ENCODE assay signal across 1 cellular context in the genomic region with DNA sequence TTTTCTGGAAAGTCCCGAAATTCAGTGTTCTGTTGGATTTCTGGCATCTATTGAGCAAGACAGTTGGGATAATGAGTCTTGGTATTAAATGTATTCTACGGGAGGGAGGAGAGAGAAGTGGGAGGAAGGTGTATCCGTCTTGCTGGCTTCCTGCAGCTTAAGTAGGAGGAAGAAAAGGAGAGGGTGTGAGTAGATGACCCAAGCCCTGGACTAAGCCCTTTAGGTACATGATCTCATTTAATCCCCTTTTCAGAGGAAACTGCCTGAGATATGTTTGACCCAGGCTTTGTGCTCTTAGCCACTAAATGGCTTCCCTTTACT.
TF ChIP-seq lines count a peak whose summit lies in the region.

No MANE protein-coding gene starts in this region.

TF ChIP-seq in GM23338, 12 proteins besides CTCF, POLR2A, EP300 and RAD21 (continued from another document):
- TF ChIP-seq, protein P1, sequence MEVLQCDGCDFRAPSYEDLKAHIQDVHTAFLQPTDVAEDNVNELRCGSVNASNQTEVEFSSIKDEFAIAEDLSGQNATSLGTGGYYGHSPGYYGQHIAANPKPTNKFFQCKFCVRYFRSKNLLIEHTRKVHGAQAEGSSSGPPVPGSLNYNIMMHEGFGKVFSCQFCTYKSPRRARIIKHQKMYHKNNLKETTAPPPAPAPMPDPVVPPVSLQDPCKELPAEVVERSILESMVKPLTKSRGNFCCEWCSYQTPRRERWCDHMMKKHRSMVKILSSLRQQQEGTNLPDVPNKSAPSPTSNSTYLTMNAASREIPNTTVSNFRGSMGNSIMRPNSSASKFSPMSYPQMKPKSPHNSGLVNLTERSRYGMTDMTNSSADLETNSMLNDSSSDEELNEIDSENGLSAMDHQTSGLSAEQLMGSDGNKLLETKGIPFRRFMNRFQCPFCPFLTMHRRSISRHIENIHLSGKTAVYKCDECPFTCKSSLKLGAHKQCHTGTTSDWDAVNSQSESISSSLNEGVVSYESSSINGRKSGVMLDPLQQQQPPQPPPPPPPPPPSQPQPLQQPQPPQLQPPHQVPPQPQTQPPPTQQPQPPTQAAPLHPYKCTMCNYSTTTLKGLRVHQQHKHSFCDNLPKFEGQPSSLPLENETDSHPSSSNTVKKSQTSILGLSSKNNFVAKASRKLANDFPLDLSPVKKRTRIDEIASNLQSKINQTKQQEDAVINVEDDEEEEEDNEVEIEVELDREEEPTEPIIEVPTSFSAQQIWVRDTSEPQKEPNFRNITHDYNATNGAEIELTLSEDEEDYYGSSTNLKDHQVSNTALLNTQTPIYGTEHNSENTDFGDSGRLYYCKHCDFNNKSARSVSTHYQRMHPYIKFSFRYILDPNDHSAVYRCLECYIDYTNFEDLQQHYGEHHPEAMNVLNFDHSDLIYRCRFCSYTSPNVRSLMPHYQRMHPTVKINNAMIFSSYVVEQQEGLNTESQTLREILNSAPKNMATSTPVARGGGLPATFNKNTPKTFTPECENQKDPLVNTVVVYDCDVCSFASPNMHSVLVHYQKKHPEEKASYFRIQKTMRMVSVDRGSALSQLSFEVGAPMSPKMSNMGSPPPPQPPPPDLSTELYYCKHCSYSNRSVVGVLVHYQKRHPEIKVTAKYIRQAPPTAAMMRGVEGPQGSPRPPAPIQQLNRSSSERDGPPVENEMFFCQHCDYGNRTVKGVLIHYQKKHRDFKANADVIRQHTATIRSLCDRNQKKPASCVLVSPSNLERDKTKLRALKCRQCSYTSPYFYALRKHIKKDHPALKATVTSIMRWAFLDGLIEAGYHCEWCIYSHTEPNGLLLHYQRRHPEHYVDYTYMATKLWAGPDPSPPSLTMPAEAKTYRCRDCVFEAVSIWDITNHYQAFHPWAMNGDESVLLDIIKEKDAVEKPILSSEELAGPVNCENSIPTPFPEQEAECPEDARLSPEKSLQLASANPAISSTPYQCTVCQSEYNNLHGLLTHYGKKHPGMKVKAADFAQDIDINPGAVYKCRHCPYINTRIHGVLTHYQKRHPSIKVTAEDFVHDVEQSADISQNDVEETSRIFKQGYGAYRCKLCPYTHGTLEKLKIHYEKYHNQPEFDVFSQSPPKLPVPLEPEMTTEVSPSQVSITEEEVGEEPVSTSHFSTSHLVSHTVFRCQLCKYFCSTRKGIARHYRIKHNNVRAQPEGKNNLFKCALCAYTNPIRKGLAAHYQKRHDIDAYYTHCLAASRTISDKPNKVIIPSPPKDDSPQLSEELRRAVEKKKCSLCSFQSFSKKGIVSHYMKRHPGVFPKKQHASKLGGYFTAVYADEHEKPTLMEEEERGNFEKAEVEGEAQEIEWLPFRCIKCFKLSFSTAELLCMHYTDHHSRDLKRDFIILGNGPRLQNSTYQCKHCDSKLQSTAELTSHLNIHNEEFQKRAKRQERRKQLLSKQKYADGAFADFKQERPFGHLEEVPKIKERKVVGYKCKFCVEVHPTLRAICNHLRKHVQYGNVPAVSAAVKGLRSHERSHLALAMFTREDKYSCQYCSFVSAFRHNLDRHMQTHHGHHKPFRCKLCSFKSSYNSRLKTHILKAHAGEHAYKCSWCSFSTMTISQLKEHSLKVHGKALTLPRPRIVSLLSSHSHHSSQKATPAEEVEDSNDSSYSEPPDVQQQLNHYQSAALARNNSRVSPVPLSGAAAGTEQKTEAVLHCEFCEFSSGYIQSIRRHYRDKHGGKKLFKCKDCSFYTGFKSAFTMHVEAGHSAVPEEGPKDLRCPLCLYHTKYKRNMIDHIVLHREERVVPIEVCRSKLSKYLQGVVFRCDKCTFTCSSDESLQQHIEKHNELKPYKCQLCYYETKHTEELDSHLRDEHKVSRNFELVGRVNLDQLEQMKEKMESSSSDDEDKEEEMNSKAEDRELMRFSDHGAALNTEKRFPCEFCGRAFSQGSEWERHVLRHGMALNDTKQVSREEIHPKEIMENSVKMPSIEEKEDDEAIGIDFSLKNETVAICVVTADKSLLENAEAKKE (CRISPR knock-in tag; IDR thresholded peaks at IDR 0.05), result no peak
- no peak for TF ChIP-seq NANOG (IDR thresholded peaks at IDR 0.05; ENCODE audit: borderline replicate concordance)
- TF ChIP-seq POLR2AphosphoS5 (IDR thresholded peaks at IDR 0.05; ENCODE audit: low read depth), result no peak
- TF ChIP-seq, protein P2, sequence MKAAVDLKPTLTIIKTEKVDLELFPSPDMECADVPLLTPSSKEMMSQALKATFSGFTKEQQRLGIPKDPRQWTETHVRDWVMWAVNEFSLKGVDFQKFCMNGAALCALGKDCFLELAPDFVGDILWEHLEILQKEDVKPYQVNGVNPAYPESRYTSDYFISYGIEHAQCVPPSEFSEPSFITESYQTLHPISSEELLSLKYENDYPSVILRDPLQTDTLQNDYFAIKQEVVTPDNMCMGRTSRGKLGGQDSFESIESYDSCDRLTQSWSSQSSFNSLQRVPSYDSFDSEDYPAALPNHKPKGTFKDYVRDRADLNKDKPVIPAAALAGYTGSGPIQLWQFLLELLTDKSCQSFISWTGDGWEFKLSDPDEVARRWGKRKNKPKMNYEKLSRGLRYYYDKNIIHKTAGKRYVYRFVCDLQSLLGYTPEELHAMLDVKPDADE (IDR thresholded peaks at IDR 0.05), result no peak
- TF ChIP-seq EZH2 (IDR thresholded peaks at IDR 0.05; ENCODE audit: low read depth, unreplicated experiment), result no peak
